19 cellular contexts compared by ENCODE assay signal in the genomic region with DNA sequence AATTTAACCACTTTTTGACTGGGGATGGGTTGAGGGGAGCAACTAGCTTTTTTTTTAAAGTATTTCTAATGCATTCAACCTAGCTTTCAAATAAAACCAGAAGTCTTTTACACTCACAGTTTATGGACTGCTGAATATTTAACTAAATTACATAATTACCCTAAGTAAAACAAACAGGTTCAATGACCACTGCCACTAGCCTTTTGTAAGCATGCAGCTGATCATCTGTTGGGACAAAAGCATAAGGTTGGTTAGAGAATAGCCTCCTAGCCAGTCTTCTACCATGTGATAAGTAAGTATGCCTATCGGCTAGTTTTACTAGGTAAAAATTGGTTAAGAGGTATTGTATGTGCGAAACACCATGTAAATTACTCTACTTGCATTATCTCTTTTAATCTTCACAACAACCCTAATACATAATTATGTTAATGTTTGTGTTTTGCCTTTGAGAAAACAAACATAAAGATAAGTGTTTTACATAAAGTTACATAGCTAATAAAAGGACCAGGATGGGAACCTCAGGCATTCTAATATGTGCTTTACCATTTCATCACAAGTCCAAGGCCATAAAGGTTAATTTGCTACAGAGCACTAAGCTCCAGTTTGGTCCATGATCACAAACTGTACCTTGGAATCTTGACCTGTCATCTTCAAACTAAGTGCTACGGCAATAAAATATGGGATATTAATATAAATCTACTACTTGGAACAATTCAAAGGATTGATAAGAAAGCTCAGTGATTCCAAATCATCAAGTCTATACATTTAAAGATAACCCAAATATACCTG.
"Had no signal": no experiment of that assay in that cellular context is flagged by ENCODE, and none has a peak within 500 bp of the region (broad histone marks: within the 10 kb centered on the region; RNA-seq: fewer than 3 reads in every experiment).

No MANE protein-coding gene starts in this region.

- H3K27ac ChIP-seq: esophagus squamous epithelium, gastroesophageal sphincter, neutrophil, right atrium auricular region, suprapubic skin, thyroid gland had no signal

- H3K4me3 ChIP-seq: esophagus squamous epithelium, gastroesophageal sphincter, right atrium auricular region, suprapubic skin, thyroid gland had no signal

- H3K4me1 ChIP-seq: thyroid gland had no signal

- ATAC-seq: gastroesophageal sphincter; left ventricle myocardium superior; naive thymus-derived CD8-positive, alpha-beta T cell; stimulated activated naive CD8-positive, alpha-beta T cell treated with anti-CD3 and anti-CD28 coated beads, Interleukin-15, Interleukin-2, amounts not matched to agents 100 U/mL and 50 U/mL, for 24 hours had no signal

- H3K27me3 ChIP-seq: esophagus squamous epithelium, gastroesophageal sphincter, neutrophil, right atrium auricular region, suprapubic skin, thyroid gland had no signal

- H3K9me3 ChIP-seq: esophagus squamous epithelium, gastroesophageal sphincter, neutrophil, right atrium auricular region, suprapubic skin, thyroid gland had no signal

- H3K27me3 Mint-ChIP-seq: naive thymus-derived CD8-positive, alpha-beta T cell; type B pancreatic cell had no signal

- H3K36me3 ChIP-seq: right atrium auricular region, suprapubic skin, thyroid gland had no signal

- H3K36me3 Mint-ChIP-seq: immature natural killer cell had no signal

- H3K27ac Mint-ChIP-seq: naive thymus-derived CD8-positive, alpha-beta T cell; stimulated activated effector memory CD8-positive, alpha-beta T cell treated with anti-CD3 and anti-CD28 coated beads, Interleukin-12 subunit alpha, Interleukin-12 subunit beta, amount 100 ng/mL, for 72 hours; type B pancreatic cell had no signal

- H3K9me3 Mint-ChIP-seq: immature natural killer cell; naive thymus-derived CD8-positive, alpha-beta T cell; stimulated activated effector memory CD8-positive, alpha-beta T cell treated with anti-CD3 and anti-CD28 coated beads, Interleukin-12 subunit alpha, Interleukin-12 subunit beta, amount 100 ng/mL, for 72 hours; type B pancreatic cell had no signal

- DNase-seq: cortex of kidney; effector memory CD4-positive, alpha-beta T cell; esophagus squamous epithelium; foreskin fibroblast; glutamatergic neuron; immature natural killer cell; left ventricle myocardium superior; naive thymus-derived CD8-positive, alpha-beta T cell; posterior cingulate gyrus; stimulated activated CD4-positive, alpha-beta T cell treated with anti-CD3 and anti-CD28 coated beads, Interleukin-4, amount 100 ng/mL, for 1 hour; stimulated activated CD8-positive, alpha-beta memory T cell treated with anti-CD3 and anti-CD28 coated beads, Interleukin-4, amount 100 ng/mL, for 48 hours; stimulated activated naive CD8-positive, alpha-beta T cell treated with anti-CD3 and anti-CD28 coated beads, Interleukin-15, Interleukin-2, amounts not matched to agents 100 U/mL and 50 U/mL, for 24 hours; thyroid gland had no signal

- H3K4me3 Mint-ChIP-seq: immature natural killer cell; naive thymus-derived CD8-positive, alpha-beta T cell; stimulated activated effector memory CD8-positive, alpha-beta T cell treated with anti-CD3 and anti-CD28 coated beads, Interleukin-12 subunit alpha, Interleukin-12 subunit beta, amount 100 ng/mL, for 72 hours; type B pancreatic cell had no signal
